In the genomic region with DNA sequence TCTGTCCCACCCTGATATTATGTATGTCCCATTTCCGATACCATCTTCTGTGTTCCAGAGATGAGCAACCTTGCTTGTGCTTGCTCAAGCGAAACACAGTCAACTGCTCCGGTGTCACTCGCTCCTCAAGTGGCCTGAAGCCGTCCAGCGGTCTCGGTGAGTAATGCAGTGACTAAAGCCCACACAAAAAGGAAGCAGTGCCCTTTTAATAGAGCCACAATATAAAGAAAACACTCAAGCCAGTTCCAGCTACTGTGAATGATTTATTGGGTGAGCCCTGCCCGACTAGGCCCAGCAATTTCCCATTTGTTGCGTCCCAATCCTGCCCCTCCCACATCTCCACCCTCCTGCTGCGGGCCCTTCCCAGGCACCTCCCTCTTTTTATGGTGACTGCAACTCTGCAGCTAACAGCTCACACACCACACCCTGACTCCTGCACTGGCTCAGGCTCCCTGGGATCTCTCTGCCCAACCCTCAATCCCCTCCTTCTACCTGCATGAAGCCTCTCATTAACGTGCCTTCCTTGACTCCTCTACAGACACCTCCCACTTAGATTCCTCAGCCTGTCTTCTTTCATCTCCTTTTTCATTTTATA, we compare ENCODE assay signal across 9 cellular contexts. TPM values are rescaled to one million over a fixed set of nuclear protein-coding genes. Genes with fewer than 3 reads are reported as not detected.
DNase-seq lines count a peak whose midpoint lies in the region; ATAC-seq and TF ChIP-seq lines count a peak whose summit lies in the region.
"Had no signal": no experiment of that assay in that cellular context is flagged by ENCODE, and none has a peak within 500 bp of the region (broad histone marks: within the 10 kb centered on the region; RNA-seq: fewer than 3 reads in every experiment).

No MANE protein-coding gene starts in this region.

- no peaks in the 10 kb centered on the region for H3K4me1 Mint-ChIP-seq in CD8-positive, alpha-beta T cell (ENCODE audit: low read depth)
- H3K4me1 Mint-ChIP-seq in activated CD4-positive, alpha-beta memory T cell treated with anti-CD3 and anti-CD28 coated beads, Interleukin-2, amount 10 ng/mL, durations not matched to agents 7 days and 5 days = no peaks in the 10 kb centered on the region

- no peak for TF ChIP-seq EP300 in stomach (IDR thresholded peaks at IDR 0.05)

- CTCF ChIA-PET in CD8-positive, alpha-beta T cell (lab: Charles Lee) = no interaction called here
- CTCF ChIA-PET in activated CD4-positive, alpha-beta memory T cell treated with anti-CD3 and anti-CD28 coated beads, Interleukin-2, amount 10 ng/mL, durations not matched to agents 7 days and 5 days (lab: Charles Lee) = no interaction called here

- TF ChIP-seq POLR2A in stomach (IDR thresholded peaks at IDR 0.05) = no peak

- H3K36me3 Mint-ChIP-seq in CD8-positive, alpha-beta T cell = no peaks in the 10 kb centered on the region
- H3K36me3 Mint-ChIP-seq in activated CD4-positive, alpha-beta memory T cell treated with anti-CD3 and anti-CD28 coated beads, Interleukin-2, amount 10 ng/mL, durations not matched to agents 7 days and 5 days (ENCODE audit: low read depth) = no peaks in the 10 kb centered on the region

- H3K9me3 ChIP-seq in stomach = no peaks in the 10 kb centered on the region
- no peaks in the 10 kb centered on the region for H3K9me3 ChIP-seq in CD8-positive, alpha-beta T cell (ENCODE audit: low read length)

- peak in 5 of 7 experiments; percentile 10 to 43 (median 16) for TF ChIP-seq CTCF in stomach (IDR thresholded peaks at IDR 0.05)
- no peak for TF ChIP-seq CTCF in CD8-positive, alpha-beta T cell (IDR thresholded peaks at IDR 0.05)

- no peaks in the 10 kb centered on the region for H3K27me3 ChIP-seq in stomach
- H3K27me3 ChIP-seq in CD8-positive, alpha-beta T cell (ENCODE audit: insufficient read depth, low read length) = no peaks in the 10 kb centered on the region

- WGBS in stomach, 5 donors = 11 to 32% (median 16%) methylated on average over 11 of the region's 11 CpGs

- POLR2A ChIA-PET in CD8-positive, alpha-beta T cell (lab: Charles Lee) = no interaction called here
- POLR2A ChIA-PET in activated CD4-positive, alpha-beta memory T cell treated with anti-CD3 and anti-CD28 coated beads, Interleukin-2, amount 10 ng/mL, durations not matched to agents 7 days and 5 days (lab: Charles Lee) = no interaction called here

- no peaks in the 10 kb centered on the region for H3K36me3 ChIP-seq in stomach
- no peaks in the 10 kb centered on the region for H3K36me3 ChIP-seq in CD8-positive, alpha-beta T cell (ENCODE audit: insufficient read depth, low read length)

- H3K27ac Mint-ChIP-seq in CD8-positive, alpha-beta T cell = no peak overlapping the region
- no peak overlapping the region for H3K27ac Mint-ChIP-seq in activated CD4-positive, alpha-beta memory T cell treated with anti-CD3 and anti-CD28 coated beads, Interleukin-2, amount 10 ng/mL, durations not matched to agents 7 days and 5 days

- H3K4me3 Mint-ChIP-seq in CD8-positive, alpha-beta T cell = no peak overlapping the region
- H3K4me3 Mint-ChIP-seq in activated CD4-positive, alpha-beta memory T cell treated with anti-CD3 and anti-CD28 coated beads, Interleukin-2, amount 10 ng/mL, durations not matched to agents 7 days and 5 days = no peak overlapping the region

- peak overlapping the region in 1 of 4 donors; percentile 2 for H3K4me3 ChIP-seq in stomach
- no peak overlapping the region for H3K4me3 ChIP-seq in CD8-positive, alpha-beta T cell (ENCODE audit: low read depth, low read length)

- H3K9me3 Mint-ChIP-seq in CD8-positive, alpha-beta T cell = peaks cover 6% of the 10 kb centered on the region
- H3K9me3 Mint-ChIP-seq in activated CD4-positive, alpha-beta memory T cell treated with anti-CD3 and anti-CD28 coated beads, Interleukin-2, amount 10 ng/mL, durations not matched to agents 7 days and 5 days = no peaks in the 10 kb centered on the region

- peaks cover 2% of the 10 kb centered on the region for H3K27me3 Mint-ChIP-seq in CD8-positive, alpha-beta T cell (ENCODE audit: low read depth)
- H3K27me3 Mint-ChIP-seq in activated CD4-positive, alpha-beta memory T cell treated with anti-CD3 and anti-CD28 coated beads, Interleukin-2, amount 10 ng/mL, durations not matched to agents 7 days and 5 days = no peaks in the 10 kb centered on the region

- DNase-seq in DMS53 (lab: John Stamatoyannopoulos, UW) = peak; percentile 95
- peak; percentile 97 for DNase-seq in SIG-M5 treated with dmso at 0.1 percent for 504 hours (lab: John Stamatoyannopoulos, UW; ENCODE audit: unreplicated experiment)
- DNase-seq in left ventricle myocardium superior = peak; percentile 59
- peak; percentile 81 for DNase-seq in stomach
- no peak for DNase-seq in CD8-positive, alpha-beta T cell
- DNase-seq in activated CD4-positive, alpha-beta memory T cell treated with anti-CD3 and anti-CD28 coated beads, Interleukin-2, amount 10 ng/mL, durations not matched to agents 7 days and 5 days = no peak

- H3K4me1 ChIP-seq in stomach = peaks cover 0 to 44% (median 7%) of the 10 kb centered on the region in 4 donors
- no peaks in the 10 kb centered on the region for H3K4me1 ChIP-seq in CD8-positive, alpha-beta T cell (ENCODE audit: insufficient read depth, low read length)

- intact Hi-C loops in left ventricle myocardium superior (cut with micrococcal nuclease) (no loop called here), stomach (cut with DNase I; ENCODE audit: low total_unique reads) (no loop called here)
- intact Hi-C loops in CD8-positive, alpha-beta T cell (cut with DNase I, micrococcal nuclease) = loop anchor here in 1 of 2 experiments (5.0 kb wide), 1 partner anchor 850 kb away; no protein-coding TSS in a partner anchor

- peak; percentile 69 for ATAC-seq in GM21367 (IDR thresholded peaks at IDR 0.05; ENCODE audit: unreplicated experiment)
- ATAC-seq in HG03460 (IDR thresholded peaks at IDR 0.05; ENCODE audit: unreplicated experiment) = peak; percentile 92
- ATAC-seq in left ventricle myocardium superior = peak; percentile 90
- ATAC-seq in CD8-positive, alpha-beta T cell = no peak

- H3K27ac ChIP-seq in stomach = peak overlapping the region in 3 of 5 donors; percentile 11 to 53 (median 41)
- H3K27ac ChIP-seq in CD8-positive, alpha-beta T cell (ENCODE audit: low read depth, low read length) = no peak overlapping the region

RNA-seq across cellular contexts. Expression of a gene that starts 44.2 kb away (rescaled TPM):
- total RNA-seq in left ventricle myocardium superior = 6.0 TPM
- total RNA-seq in stomach = not detected
- polyA plus RNA-seq in stomach = under 1 TPM in 1 of 3 donors, not detected in 2; 0.03 TPM
- total RNA-seq in CD8-positive, alpha-beta T cell = 1 to 10 TPM; 2.1 to 2.7 TPM
- not detected for total RNA-seq in activated CD4-positive, alpha-beta memory T cell treated with anti-CD3 and anti-CD28 coated beads, Interleukin-2, amount 10 ng/mL, durations not matched to agents 7 days and 5 days
- total RNA-seq: dermis microvascular lymphatic vessel endothelial cell had no signal

Comparison
In these comparisons a context has a peak if more than half of its experiments do, and no peak if none do; other contexts are left out.
1. DNase-seq: peak in DMS53 (single experiment), SIG-M5 treated with dmso at 0.1 percent for 504 hours (single experiment), left ventricle myocardium superior (single experiment) and stomach (single experiment); none in CD8-positive, alpha-beta T cell (0 of 7) and activated CD4-positive, alpha-beta memory T cell treated with anti-CD3 and anti-CD28 coated beads, Interleukin-2, amount 10 ng/mL, durations not matched to agents 7 days and 5 days (single experiment).